10 cellular contexts compared by ENCODE assay signal in genomic region chr10:35372329-35372728, GRCh38. TPM values are rescaled to one million over a fixed set of nuclear protein-coding genes. Genes with fewer than 3 reads are reported as not detected.
A peak's percentile ranks its signal among the peaks of the same experiment; 100 is the strongest.
DNase-seq lines count a peak whose midpoint lies in the region; ATAC-seq, FAIRE-seq and TF ChIP-seq lines count a peak whose summit lies in the region.
"Had no signal": no experiment of that assay in that cellular context is flagged by ENCODE, and none has a peak within 500 bp of the region (broad histone marks: within the 10 kb centered on the region; RNA-seq: fewer than 3 reads in every experiment).

No MANE protein-coding gene starts in this region.

- DNase-seq in H54 (ENCODE audit: insufficient read length, low spot score): peak; percentile 16
- DNase-seq in T-helper 17 cell: no peak
- DNase-seq in cardiac septum (ENCODE audit: low spot score): peak; percentile 86
- peak; percentile 83 for DNase-seq in sigmoid colon
- DNase-seq in frontal cortex (ENCODE audit: low spot score in 2 of 2): no peak
- no peak for DNase-seq in activated CD8-positive, alpha-beta T cell treated with anti-CD3 and anti-CD28 coated beads for 36 hours
- no peak for DNase-seq in NCI-H1436 treated with DMSO at 0.1 percent for 48 hours (lab: John Stamatoyannopoulos, UW)
- no peak for DNase-seq in GOT3 (lab: John Stamatoyannopoulos, UW)
- DNase-seq: NCI-H1417 treated with DMSO at 0.1 percent for 48 hours had no signal

- CTCF ChIA-PET in activated CD8-positive, alpha-beta T cell treated with anti-CD3 and anti-CD28 coated beads for 36 hours (lab: Charles Lee): no interaction called here

- H3K9me3 ChIP-seq in T-helper 17 cell (ENCODE audit: control insufficient read depth, low read length, poor library complexity, severe bottlenecking): no peaks in the 10 kb centered on the region
- H3K9me3 ChIP-seq in sigmoid colon: no peaks in the 10 kb centered on the region

- peak overlapping the region; percentile 47 for H3K27ac Mint-ChIP-seq in T-helper 17 cell
- no peak overlapping the region for H3K27ac Mint-ChIP-seq in activated CD8-positive, alpha-beta T cell treated with anti-CD3 and anti-CD28 coated beads for 36 hours
- H3K27ac Mint-ChIP-seq: progenitor cell of endocrine pancreas had no signal

- H3K27me3 ChIP-seq in sigmoid colon: no peaks in the 10 kb centered on the region

- no peak for TF ChIP-seq CTCF in sigmoid colon (IDR thresholded peaks at IDR 0.05)
- TF ChIP-seq CTCF in activated CD8-positive, alpha-beta T cell treated with anti-CD3 and anti-CD28 coated beads for 36 hours (IDR thresholded peaks at IDR 0.05): no peak

- 55 to 77% methylated on average over 5 of the region's 5 CpGs for WGBS in sigmoid colon, 2 donors

- intact Hi-C loops in cardiac septum (cut with DNase I) (loop anchor here (2.0 kb wide), 1 partner anchor 36 kb away; the partner anchor contains the start of gene CCNY), sigmoid colon (cut with DNase I) (no loop called here)
- intact Hi-C loops in activated CD8-positive, alpha-beta T cell treated with anti-CD3 and anti-CD28 coated beads for 36 hours (cut with micrococcal nuclease): no loop called here

- H3K36me3 ChIP-seq in sigmoid colon: no peaks in the 10 kb centered on the region

- POLR2A ChIA-PET in activated CD8-positive, alpha-beta T cell treated with anti-CD3 and anti-CD28 coated beads for 36 hours (lab: Charles Lee): interaction anchor here (0.9 to 1.0 kb wide), 2 partner anchors 16 to 41 kb away, joined by 3 read pairs; no protein-coding TSS in a partner anchor

- no peaks in the 10 kb centered on the region for H3K27me3 Mint-ChIP-seq in T-helper 17 cell
- H3K27me3 Mint-ChIP-seq in activated CD8-positive, alpha-beta T cell treated with anti-CD3 and anti-CD28 coated beads for 36 hours: no peaks in the 10 kb centered on the region
- H3K27me3 Mint-ChIP-seq: progenitor cell of endocrine pancreas had no signal

- no peak overlapping the region for H3K4me3 Mint-ChIP-seq in T-helper 17 cell
- H3K4me3 Mint-ChIP-seq in activated CD8-positive, alpha-beta T cell treated with anti-CD3 and anti-CD28 coated beads for 36 hours: no peak overlapping the region

- TF ChIP-seq EP300 in sigmoid colon (IDR thresholded peaks at IDR 0.05): peak in 3 of 4 donors; percentile 49 to 71 (median 68)

- no peak for TF ChIP-seq POLR2A in H54 (IDR thresholded peaks at IDR 0.05; ENCODE audit: low read depth, low read length)
- TF ChIP-seq POLR2A in sigmoid colon (IDR thresholded peaks at IDR 0.05): no peak

- peaks cover 0 to 77% (median 68%) of the 10 kb centered on the region in 4 donors for H3K4me1 ChIP-seq in sigmoid colon

- FAIRE-seq in H54 (lab: Jason Lieb, UNC): no peak
- no peak for FAIRE-seq in frontal cortex (lab: Jason Lieb, UNC)

- H3K4me3 ChIP-seq in sigmoid colon: no peak overlapping the region

- ATAC-seq in T-helper 17 cell: peak; percentile 32
- ATAC-seq in activated CD8-positive, alpha-beta T cell treated with anti-CD3 and anti-CD28 coated beads for 36 hours: no peak

- H3K9me3 Mint-ChIP-seq in activated CD8-positive, alpha-beta T cell treated with anti-CD3 and anti-CD28 coated beads for 36 hours: no peaks in the 10 kb centered on the region

- peak overlapping the region; percentile 53 to 84 (median 78) for H3K27ac ChIP-seq in sigmoid colon

- peaks cover 11% of the 10 kb centered on the region for H3K36me3 Mint-ChIP-seq in T-helper 17 cell (ENCODE audit: low read depth)
- peaks cover 3% of the 10 kb centered on the region for H3K36me3 Mint-ChIP-seq in activated CD8-positive, alpha-beta T cell treated with anti-CD3 and anti-CD28 coated beads for 36 hours (ENCODE audit: low read depth)

- H3K4me1 Mint-ChIP-seq in T-helper 17 cell: peaks cover 51% of the 10 kb centered on the region
- peaks cover 72% of the 10 kb centered on the region for H3K4me1 Mint-ChIP-seq in activated CD8-positive, alpha-beta T cell treated with anti-CD3 and anti-CD28 coated beads for 36 hours (ENCODE audit: low read depth)

RNA-seq across cellular contexts. Expression of gene CCNY, which starts 36.0 kb away (rescaled TPM):
- 10 to 100 TPM; 74.4 to 89.1 TPM for total RNA-seq in T-helper 17 cell
- 83.4 TPM for total RNA-seq in cardiac septum
- 10 to 100 TPM; 35.7 to 45.7 (median 40.7) TPM for total RNA-seq in sigmoid colon
- 10 to 100 TPM; 24.0 to 27.7 (median 25.2) TPM for polyA plus RNA-seq in sigmoid colon
- 54.6 TPM for total RNA-seq in frontal cortex
- total RNA-seq in activated CD8-positive, alpha-beta T cell treated with anti-CD3 and anti-CD28 coated beads for 36 hours: 10 to 100 TPM; 42.2 to 48.8 TPM

Comparison
In these comparisons a context has a peak if more than half of its experiments do, and no peak if none do; other contexts are left out.
1. DNase-seq: peak in H54 (single experiment), cardiac septum (single experiment) and sigmoid colon (single experiment); none in T-helper 17 cell (0 of 3), frontal cortex (0 of 2), activated CD8-positive, alpha-beta T cell treated with anti-CD3 and anti-CD28 coated beads for 36 hours (single experiment), NCI-H1436 treated with DMSO at 0.1 percent for 48 hours (single experiment) and GOT3 (single experiment).